Comparison of ENCODE assay signal across 9 cellular contexts in the genomic region with DNA sequence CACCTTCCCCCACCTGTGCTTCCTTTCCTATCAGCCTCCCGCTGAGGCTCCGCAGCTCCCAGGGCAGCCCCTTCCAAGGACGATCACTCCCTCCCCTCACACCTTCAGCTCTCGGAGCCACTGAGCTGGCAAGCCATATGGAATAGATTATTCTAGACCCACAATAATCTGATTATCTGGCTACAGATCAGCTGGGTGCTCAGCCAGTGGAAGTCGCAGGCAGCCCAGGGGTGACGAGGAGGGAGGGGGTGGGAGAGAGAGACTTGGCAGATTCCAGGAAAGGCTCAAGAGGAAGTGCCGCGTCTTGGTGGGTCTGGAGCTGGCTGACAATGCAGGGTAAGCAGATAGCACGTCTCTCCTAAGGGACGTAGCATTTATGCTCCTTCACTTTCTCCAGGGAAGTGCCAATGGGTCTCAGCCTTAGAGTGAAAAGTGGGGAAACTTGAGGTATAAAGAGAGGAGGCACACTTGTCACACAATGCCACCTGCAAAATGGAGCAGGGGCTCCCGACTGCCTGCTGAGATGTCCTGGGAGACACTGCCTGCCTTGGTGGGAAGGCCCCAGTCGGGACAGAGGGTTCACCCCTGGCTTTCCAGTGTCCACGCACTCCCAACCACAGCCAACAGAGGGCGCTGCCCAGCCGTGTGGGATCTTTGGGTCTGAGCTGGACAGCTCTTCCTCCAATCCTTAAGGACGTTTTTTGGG. TPM values are rescaled to one million over a fixed set of nuclear protein-coding genes. Genes with fewer than 3 reads are reported as not detected.
DNase-seq lines count a peak whose midpoint lies in the region; ATAC-seq and TF ChIP-seq lines count a peak whose summit lies in the region.
"Had no signal": no experiment of that assay in that cellular context is flagged by ENCODE, and none has a peak within 500 bp of the region (broad histone marks: within the 10 kb centered on the region; RNA-seq: fewer than 3 reads in every experiment).

No MANE protein-coding gene starts in this region.

- no peak overlapping the region for H3K56ac ChIP-seq in H9 (ENCODE audit: insufficient read length, low read depth, low read length)

- no peaks in the 10 kb centered on the region for H3K79me1 ChIP-seq in H9 (ENCODE audit: insufficient read depth, low read depth, low read length, poor library complexity, severe bottlenecking)

- no peak overlapping the region for H2AK5ac ChIP-seq in H9 (ENCODE audit: insufficient read length, low read length)

- H3K14ac ChIP-seq in H9 (ENCODE audit: insufficient read depth, low read length), result no peak overlapping the region

- no peak overlapping the region for H2BK5ac ChIP-seq in H9 (ENCODE audit: insufficient read length, low read length)

- no peaks in the 10 kb centered on the region for H3K23me2 ChIP-seq in H9 (ENCODE audit: insufficient read length, low read depth, low read length, poor library complexity, severe bottlenecking)

- H3K36me3 ChIP-seq in DND-41 (ENCODE audit: insufficient read depth, low read length), result no peaks in the 10 kb centered on the region

- H3K27ac Mint-ChIP-seq in H9, result no peak overlapping the region; a peak in 1 of 7 replicates

- no peak overlapping the region for H3K18ac ChIP-seq in H9 (ENCODE audit: insufficient read length, low read depth, low read length)

- H2AFZ ChIP-seq in DND-41 (ENCODE audit: low read depth, low read length) (no peak overlapping the region), H9 (ENCODE audit: low read length) (no peak overlapping the region)

- intact Hi-C loops in dorsolateral prefrontal cortex (cut with DNase I), result loop anchor here in 1 of 2 donors (5.0 kb wide), 2 partner anchors 117 to 327 kb away; no protein-coding TSS in a partner anchor

- no CpG with 5 or more reads among the region's 16 CpGs for whole genome bisulfite sequencing in H9 (ENCODE audit: extremely low coverage, insufficient read length, low lambda C conversion rate)

- H3K4me3 ChIP-seq in DND-41 (ENCODE audit: low read depth in 1 of 2, low read length in 2 of 2), result no peak overlapping the region
- no peak overlapping the region for H3K4me3 ChIP-seq in dorsolateral prefrontal cortex

- H3K9me3 Mint-ChIP-seq in H9, result no peaks in the 10 kb centered on the region; a peak in 1 of 5 replicates

- H3K9ac ChIP-seq in DND-41 (ENCODE audit: low read depth, low read length), result no peak overlapping the region
- H3K9ac ChIP-seq in H9 (ENCODE audit: extremely low read depth, insufficient read length, low read length), result no peak overlapping the region

- H4K20me1 ChIP-seq in DND-41 (ENCODE audit: insufficient read depth, low read length) (no peaks in the 10 kb centered on the region), H9 (ENCODE audit: control insufficient read depth, insufficient read depth, insufficient read length) (no peaks in the 10 kb centered on the region)

- no peak overlapping the region for H2BK12ac ChIP-seq in H9 (ENCODE audit: insufficient read length, low read depth, low read length)

- H3K27me3 ChIP-seq in DND-41 (ENCODE audit: insufficient read depth, low read length, poor library complexity), result no peaks in the 10 kb centered on the region
- H3K27me3 ChIP-seq in H9 (ENCODE audit: insufficient read depth, low read length), result no peaks in the 10 kb centered on the region
- H3K27me3 ChIP-seq in dorsolateral prefrontal cortex, result no peaks in the 10 kb centered on the region

- H3K4me2 ChIP-seq in DND-41 (ENCODE audit: insufficient read depth, low read length), result no peak overlapping the region
- no peak overlapping the region for H3K4me2 ChIP-seq in H9 (ENCODE audit: insufficient read depth, insufficient read length, low read length)

- H3K9me3 ChIP-seq in DND-41 (ENCODE audit: insufficient read depth, low read length, severe bottlenecking) (no peaks in the 10 kb centered on the region), H9 (ENCODE audit: control insufficient read depth, low read depth, low read length) (no peaks in the 10 kb centered on the region)

- TF ChIP-seq CTCF in DND-41 (IDR thresholded peaks at IDR 0.05; ENCODE audit: borderline replicate concordance, extremely low read depth, low read length, poor library complexity, severe bottlenecking) (peak; percentile 87), H9 (conservative IDR thresholded peaks at IDR 0.05) (peak; percentile 98), dorsolateral prefrontal cortex (IDR thresholded peaks at IDR 0.05 in 54 of 56, conservative IDR thresholded peaks at IDR 0.05 in 2 of 56; ENCODE audit: low read depth in 1 of 56, partially characterized antibody in 56 of 56) (peak; percentile 64 to 97 (median 91))

- H4K5ac ChIP-seq in H9 (ENCODE audit: insufficient read length, low read depth, low read length), result no peak overlapping the region

- H2BK120ac ChIP-seq in H9 (ENCODE audit: low read depth, low read length, poor library complexity, severe bottlenecking), result no peak overlapping the region

- peaks cover 10 to 13% of the 10 kb centered on the region in 2 experiments for H3K4me1 Mint-ChIP-seq in H9

- no peak overlapping the region for H3K4ac ChIP-seq in H9 (ENCODE audit: low read depth, low read length)

- H4K8ac ChIP-seq in H9 (replicated peaks; ENCODE audit: insufficient read length, low read depth, low read length), result no peak overlapping the region

- H3K27ac ChIP-seq in DND-41 (ENCODE audit: low read length) (no peak overlapping the region), H9 (ENCODE audit: insufficient read length, low read depth, low read length) (no peak overlapping the region), dorsolateral prefrontal cortex (no peak overlapping the region)

- no peak overlapping the region for H4K91ac ChIP-seq in H9 (ENCODE audit: insufficient read length, low read depth, low read length)

- no peak overlapping the region for H3K4me3 Mint-ChIP-seq in H9

- no peak overlapping the region for H2BK15ac ChIP-seq in H9 (ENCODE audit: low read depth, low read length)

- no peak overlapping the region for H3K23ac ChIP-seq in H9 (ENCODE audit: insufficient read length, low read depth, low read length)

- no peak overlapping the region for H2BK20ac ChIP-seq in H9 (ENCODE audit: low read depth, low read length, poor library complexity, severe bottlenecking)

- peak; percentile 65 for DNase-seq in DND-41
- DNase-seq in H9, result peak; percentile 88
- DNase-seq in NCI-H524 treated with DMSO at 0.1 percent for 48 hours (lab: John Stamatoyannopoulos, UW), result peak; percentile 10
- peak; percentile 66 for DNase-seq in activated CD4-positive, alpha-beta T cell treated with anti-CD3 and anti-CD28 coated beads, Interleukin-2, amount 50 U/mL, for 1 hour
- DNase-seq in dorsolateral prefrontal cortex, result peak in 9 of 10 donors; percentile 38 to 82 (median 74)
- peak; percentile 86 for DNase-seq in medulla oblongata (ENCODE audit: extremely low spot score)
- DNase-seq in stimulated activated CD8-positive, alpha-beta memory T cell treated with anti-CD3 and anti-CD28 coated beads, Interleukin-15, amount 100 ng/mL, for 24 hours (ENCODE audit: low read depth), result peak; percentile 45

- H3T11ph ChIP-seq in H9 (ENCODE audit: low read length), result no peak overlapping the region

- no peaks in the 10 kb centered on the region for H3K36me3 Mint-ChIP-seq in H9 (ENCODE audit: insufficient read depth in 1 of 3, low read depth in 3 of 3)

- peak; percentile 86 for ATAC-seq in DND-41 (ENCODE audit: insufficient read depth, low read depth)
- no peak for ATAC-seq in GM19467 (IDR thresholded peaks at IDR 0.05; ENCODE audit: unreplicated experiment)

- H3K4me1 ChIP-seq in DND-41 (ENCODE audit: insufficient read depth, low read length) (no peaks in the 10 kb centered on the region), H9 (ENCODE audit: insufficient read depth, low read length) (no peaks in the 10 kb centered on the region)

- no peaks in the 10 kb centered on the region for H3K79me2 ChIP-seq in DND-41 (ENCODE audit: insufficient read depth, low read length)
- H3K79me2 ChIP-seq in H9 (ENCODE audit: insufficient read depth, low read length), result no peaks in the 10 kb centered on the region

- peaks cover 18% of the 10 kb centered on the region for H3K27me3 Mint-ChIP-seq in H9 (ENCODE audit: low read depth)

RNA-seq across cellular contexts. Expression of a gene that starts 9.4 kb away (rescaled TPM):
- not detected in 2 replicates for total RNA-seq in H9 (2021)
- total RNA-seq in dorsolateral prefrontal cortex, result 10 to 100 TPM in 94 of 120 experiments, 1 to 10 TPM in 26; 5.5 to 23.3 (median 13.3) TPM

RNA-seq across cellular contexts. Expression of a gene that starts 15.7 kb away (rescaled TPM):
- total RNA-seq in H9 (2021) (0.28 TPM in 1 of 2 replicates, not detected in the other), dorsolateral prefrontal cortex (1 to 10 TPM in 41 of 120 experiments, under 1 TPM in 62, not detected in 17; 0.29 to 2.1 (median 0.92) TPM)
- total RNA-seq: frontal cortex had no signal

RNA-seq across cellular contexts. Expression of a gene that starts 54.2 kb away (rescaled TPM):
- total RNA-seq in H9 (2021), result 3.5 and 3.6 TPM in 2 replicates
- total RNA-seq in dorsolateral prefrontal cortex, result 10 to 100 TPM in 1 of 120 experiments, 1 to 10 TPM in 117, under 1 TPM in 2; 0.43 to 11.2 (median 3.5) TPM

Comparison
In these comparisons a context has a peak if more than half of its experiments do, and no peak if none do; other contexts are left out.
1. DNase-seq: peak in every context shown above with its lines; median percentile 88 in H9; 86 in medulla oblongata; 74 in dorsolateral prefrontal cortex; 66 in activated CD4-positive, alpha-beta T cell treated with anti-CD3 and anti-CD28 coated beads, Interleukin-2, amount 50 U/mL, for 1 hour; 65 in DND-41; 45 in stimulated activated CD8-positive, alpha-beta memory T cell treated with anti-CD3 and anti-CD28 coated beads, Interleukin-15, amount 100 ng/mL, for 24 hours; 10 in NCI-H524 treated with DMSO at 0.1 percent for 48 hours.